Comparison of ENCODE assay signal across 1 cellular context in the genomic region with DNA sequence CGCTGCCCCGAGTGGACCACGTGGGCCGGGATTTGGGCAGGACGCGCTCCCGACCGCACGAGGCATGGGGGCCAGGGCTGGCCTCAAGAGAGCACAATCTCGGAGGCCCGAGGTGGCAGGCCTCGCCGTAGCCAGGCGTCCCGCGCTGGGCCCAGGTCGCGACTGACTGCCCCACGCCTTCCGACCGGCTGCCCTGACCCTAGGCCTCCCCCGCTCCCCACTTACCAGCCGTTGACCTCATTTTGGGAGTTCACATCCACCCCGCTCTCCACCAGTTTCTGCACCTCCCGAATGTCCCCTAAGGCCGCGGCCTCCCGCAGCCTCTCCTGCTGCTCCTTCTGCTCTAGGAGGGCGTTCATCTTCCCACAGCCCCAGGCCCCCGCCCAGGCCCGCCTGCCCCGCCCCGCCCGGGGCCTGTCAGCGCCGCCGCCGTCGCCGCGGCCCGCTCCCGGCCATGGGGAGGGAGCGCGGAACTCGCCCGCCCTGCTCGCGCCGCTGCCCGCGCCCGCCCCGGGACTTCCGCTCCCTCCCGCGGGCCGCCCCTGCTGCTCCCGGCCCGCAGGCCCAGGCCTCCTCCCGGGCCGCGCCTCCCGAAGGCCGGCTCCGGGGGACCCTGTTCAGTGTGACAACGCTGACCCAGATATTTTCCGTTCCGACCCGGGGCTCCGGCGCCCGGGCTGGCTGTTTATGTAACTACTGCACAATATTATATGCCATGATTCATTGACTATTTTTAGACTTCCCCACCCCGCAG.
A peak's percentile ranks its signal among the peaks of the same experiment; 100 is the strongest.
TF ChIP-seq lines count a peak whose summit lies in the region.

A gene with protein sequence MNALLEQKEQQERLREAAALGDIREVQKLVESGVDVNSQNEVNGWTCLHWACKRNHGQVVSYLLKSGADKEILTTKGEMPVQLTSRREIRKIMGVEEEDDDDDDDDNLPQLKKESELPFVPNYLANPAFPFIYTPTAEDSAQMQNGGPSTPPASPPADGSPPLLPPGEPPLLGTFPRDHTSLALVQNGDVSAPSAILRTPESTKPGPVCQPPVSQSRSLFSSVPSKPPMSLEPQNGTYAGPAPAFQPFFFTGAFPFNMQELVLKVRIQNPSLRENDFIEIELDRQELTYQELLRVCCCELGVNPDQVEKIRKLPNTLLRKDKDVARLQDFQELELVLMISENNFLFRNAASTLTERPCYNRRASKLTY (minus strand): TSS at position 619 of the 754 bp plus-strand sequence. CDS start 260 bp downstream, at position 359.

TF ChIP-seq in HepG2, 621 proteins besides CTCF, POLR2A, EP300 and RAD21 (continued from another document and continues in another):
- TF ChIP-seq JUN (CRISPR knock-in tag; IDR thresholded peaks at IDR 0.05) = peak; percentile 86
- TF ChIP-seq, protein P1, sequence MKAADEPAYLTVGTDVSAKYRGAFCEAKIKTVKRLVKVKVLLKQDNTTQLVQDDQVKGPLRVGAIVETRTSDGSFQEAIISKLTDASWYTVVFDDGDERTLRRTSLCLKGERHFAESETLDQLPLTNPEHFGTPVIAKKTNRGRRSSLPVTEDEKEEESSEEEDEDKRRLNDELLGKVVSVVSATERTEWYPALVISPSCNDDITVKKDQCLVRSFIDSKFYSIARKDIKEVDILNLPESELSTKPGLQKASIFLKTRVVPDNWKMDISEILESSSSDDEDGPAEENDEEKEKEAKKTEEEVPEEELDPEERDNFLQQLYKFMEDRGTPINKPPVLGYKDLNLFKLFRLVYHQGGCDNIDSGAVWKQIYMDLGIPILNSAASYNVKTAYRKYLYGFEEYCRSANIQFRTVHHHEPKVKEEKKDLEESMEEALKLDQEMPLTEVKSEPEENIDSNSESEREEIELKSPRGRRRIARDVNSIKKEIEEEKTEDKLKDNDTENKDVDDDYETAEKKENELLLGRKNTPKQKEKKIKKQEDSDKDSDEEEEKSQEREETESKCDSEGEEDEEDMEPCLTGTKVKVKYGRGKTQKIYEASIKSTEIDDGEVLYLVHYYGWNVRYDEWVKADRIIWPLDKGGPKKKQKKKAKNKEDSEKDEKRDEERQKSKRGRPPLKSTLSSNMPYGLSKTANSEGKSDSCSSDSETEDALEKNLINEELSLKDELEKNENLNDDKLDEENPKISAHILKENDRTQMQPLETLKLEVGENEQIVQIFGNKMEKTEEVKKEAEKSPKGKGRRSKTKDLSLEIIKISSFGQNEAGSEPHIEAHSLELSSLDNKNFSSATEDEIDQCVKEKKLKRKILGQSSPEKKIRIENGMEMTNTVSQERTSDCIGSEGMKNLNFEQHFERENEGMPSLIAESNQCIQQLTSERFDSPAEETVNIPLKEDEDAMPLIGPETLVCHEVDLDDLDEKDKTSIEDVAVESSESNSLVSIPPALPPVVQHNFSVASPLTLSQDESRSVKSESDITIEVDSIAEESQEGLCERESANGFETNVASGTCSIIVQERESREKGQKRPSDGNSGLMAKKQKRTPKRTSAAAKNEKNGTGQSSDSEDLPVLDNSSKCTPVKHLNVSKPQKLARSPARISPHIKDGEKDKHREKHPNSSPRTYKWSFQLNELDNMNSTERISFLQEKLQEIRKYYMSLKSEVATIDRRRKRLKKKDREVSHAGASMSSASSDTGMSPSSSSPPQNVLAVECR (CRISPR knock-in tag; IDR thresholded peaks at IDR 0.05; ENCODE audit: borderline replicate concordance) = peak; percentile 78
- no peak; the same call in 1 of the 2 replicates for TF ChIP-seq SIX1 (CRISPR knock-in tag; IDR thresholded peaks at IDR 0.05; ENCODE audit: borderline replicate concordance)
- peak; percentile 95 for TF ChIP-seq ZNF878 (CRISPR knock-in tag; IDR thresholded peaks at IDR 0.05)
- TF ChIP-seq ZNF720 (CRISPR knock-in tag; IDR thresholded peaks at IDR 0.05) = 0 out of 2 replicates have a peak, but pooled peaks have one; percentile 24
- TF ChIP-seq ZBTB20 (CRISPR knock-in tag; IDR thresholded peaks at IDR 0.05; ENCODE audit: borderline replicate concordance, low read depth) = peak; percentile 62; the same call in 1 of the 2 replicates
- peak; percentile 86 for TF ChIP-seq FOSL2 (CRISPR knock-in tag; IDR thresholded peaks at IDR 0.05)
- TF ChIP-seq ZNF331 (CRISPR knock-in tag; IDR thresholded peaks at IDR 0.05) = peak; percentile 95
- TF ChIP-seq ZEB1 (IDR thresholded peaks at IDR 0.05; ENCODE audit: insufficient replicate concordance, low read depth) = peak; percentile 70
- no peak for TF ChIP-seq HHEX (CRISPR knock-in tag; IDR thresholded peaks at IDR 0.05)
- peak; percentile 91 for TF ChIP-seq IKZF4 (CRISPR knock-in tag; IDR thresholded peaks at IDR 0.05; ENCODE audit: borderline replicate concordance, low read depth, not compliant biosample characterization)
- TF ChIP-seq, protein P2, sequence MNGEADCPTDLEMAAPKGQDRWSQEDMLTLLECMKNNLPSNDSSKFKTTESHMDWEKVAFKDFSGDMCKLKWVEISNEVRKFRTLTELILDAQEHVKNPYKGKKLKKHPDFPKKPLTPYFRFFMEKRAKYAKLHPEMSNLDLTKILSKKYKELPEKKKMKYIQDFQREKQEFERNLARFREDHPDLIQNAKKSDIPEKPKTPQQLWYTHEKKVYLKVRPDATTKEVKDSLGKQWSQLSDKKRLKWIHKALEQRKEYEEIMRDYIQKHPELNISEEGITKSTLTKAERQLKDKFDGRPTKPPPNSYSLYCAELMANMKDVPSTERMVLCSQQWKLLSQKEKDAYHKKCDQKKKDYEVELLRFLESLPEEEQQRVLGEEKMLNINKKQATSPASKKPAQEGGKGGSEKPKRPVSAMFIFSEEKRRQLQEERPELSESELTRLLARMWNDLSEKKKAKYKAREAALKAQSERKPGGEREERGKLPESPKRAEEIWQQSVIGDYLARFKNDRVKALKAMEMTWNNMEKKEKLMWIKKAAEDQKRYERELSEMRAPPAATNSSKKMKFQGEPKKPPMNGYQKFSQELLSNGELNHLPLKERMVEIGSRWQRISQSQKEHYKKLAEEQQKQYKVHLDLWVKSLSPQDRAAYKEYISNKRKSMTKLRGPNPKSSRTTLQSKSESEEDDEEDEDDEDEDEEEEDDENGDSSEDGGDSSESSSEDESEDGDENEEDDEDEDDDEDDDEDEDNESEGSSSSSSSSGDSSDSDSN (CRISPR knock-in tag; IDR thresholded peaks at IDR 0.05) = peak; percentile 98
- TF ChIP-seq, protein P3, sequence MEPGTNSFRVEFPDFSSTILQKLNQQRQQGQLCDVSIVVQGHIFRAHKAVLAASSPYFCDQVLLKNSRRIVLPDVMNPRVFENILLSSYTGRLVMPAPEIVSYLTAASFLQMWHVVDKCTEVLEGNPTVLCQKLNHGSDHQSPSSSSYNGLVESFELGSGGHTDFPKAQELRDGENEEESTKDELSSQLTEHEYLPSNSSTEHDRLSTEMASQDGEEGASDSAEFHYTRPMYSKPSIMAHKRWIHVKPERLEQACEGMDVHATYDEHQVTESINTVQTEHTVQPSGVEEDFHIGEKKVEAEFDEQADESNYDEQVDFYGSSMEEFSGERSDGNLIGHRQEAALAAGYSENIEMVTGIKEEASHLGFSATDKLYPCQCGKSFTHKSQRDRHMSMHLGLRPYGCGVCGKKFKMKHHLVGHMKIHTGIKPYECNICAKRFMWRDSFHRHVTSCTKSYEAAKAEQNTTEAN (CRISPR knock-in tag; conservative IDR thresholded peaks at IDR 0.05) = peak; percentile 59; the same call in 1 of the 2 replicates
- TF ChIP-seq ZFP36L1 (CRISPR knock-in tag; IDR thresholded peaks at IDR 0.05) = 0 out of 2 replicates have a peak, but pooled peaks have one; percentile 44
- no peak for TF ChIP-seq ZSCAN22 (CRISPR knock-in tag; IDR thresholded peaks at IDR 0.05)
- no peak for TF ChIP-seq ATF7 (IDR thresholded peaks at IDR 0.05)
- no peak for TF ChIP-seq ATF7 (CRISPR knock-in tag; IDR thresholded peaks at IDR 0.05)
- TF ChIP-seq HDAC1 (CRISPR knock-in tag; IDR thresholded peaks at IDR 0.05) = peak; percentile 78
- no peak for TF ChIP-seq MLLT10 (CRISPR knock-in tag; IDR thresholded peaks at IDR 0.05)
- TF ChIP-seq, protein P4, sequence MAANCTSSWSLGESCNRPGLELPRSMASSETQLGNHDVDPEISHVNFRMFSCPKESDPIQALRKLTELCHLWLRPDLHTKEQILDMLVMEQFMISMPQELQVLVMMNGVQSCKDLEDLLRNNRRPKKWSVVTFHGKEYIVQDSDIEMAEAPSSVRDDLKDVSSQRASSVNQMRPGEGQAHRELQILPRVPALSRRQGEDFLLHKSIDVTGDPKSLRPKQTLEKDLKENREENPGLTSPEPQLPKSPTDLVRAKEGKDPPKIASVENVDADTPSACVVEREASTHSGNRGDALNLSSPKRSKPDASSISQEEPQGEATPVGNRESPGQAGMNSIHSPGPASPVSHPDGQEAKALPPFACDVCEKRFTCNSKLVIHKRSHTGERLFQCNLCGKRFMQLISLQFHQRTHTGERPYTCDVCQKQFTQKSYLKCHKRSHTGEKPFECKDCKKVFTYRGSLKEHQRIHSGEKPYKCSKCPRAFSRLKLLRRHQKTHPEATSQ (CRISPR knock-in tag; IDR thresholded peaks at IDR 0.05; ENCODE audit: borderline replicate concordance) = no peak
- TF ChIP-seq ZNF296 (CRISPR knock-in tag; conservative IDR thresholded peaks at IDR 0.05) = 0 out of 2 replicates have a peak, but pooled peaks have one; percentile 35
- TF ChIP-seq, protein P5, sequence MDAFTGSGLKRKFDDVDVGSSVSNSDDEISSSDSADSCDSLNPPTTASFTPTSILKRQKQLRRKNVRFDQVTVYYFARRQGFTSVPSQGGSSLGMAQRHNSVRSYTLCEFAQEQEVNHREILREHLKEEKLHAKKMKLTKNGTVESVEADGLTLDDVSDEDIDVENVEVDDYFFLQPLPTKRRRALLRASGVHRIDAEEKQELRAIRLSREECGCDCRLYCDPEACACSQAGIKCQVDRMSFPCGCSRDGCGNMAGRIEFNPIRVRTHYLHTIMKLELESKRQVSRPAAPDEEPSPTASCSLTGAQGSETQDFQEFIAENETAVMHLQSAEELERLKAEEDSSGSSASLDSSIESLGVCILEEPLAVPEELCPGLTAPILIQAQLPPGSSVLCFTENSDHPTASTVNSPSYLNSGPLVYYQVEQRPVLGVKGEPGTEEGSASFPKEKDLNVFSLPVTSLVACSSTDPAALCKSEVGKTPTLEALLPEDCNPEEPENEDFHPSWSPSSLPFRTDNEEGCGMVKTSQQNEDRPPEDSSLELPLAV (CRISPR knock-in tag; conservative IDR thresholded peaks at IDR 0.05; ENCODE audit: low read depth) = no peak
- no peak for TF ChIP-seq MBD4 (IDR thresholded peaks at IDR 0.05; ENCODE audit: borderline replicate concordance, low read length)
- peak; percentile 18; the same call in 1 of the 2 replicates for TF ChIP-seq SMC3 (IDR thresholded peaks at IDR 0.05; ENCODE audit: low read length)
- TF ChIP-seq, protein P6, sequence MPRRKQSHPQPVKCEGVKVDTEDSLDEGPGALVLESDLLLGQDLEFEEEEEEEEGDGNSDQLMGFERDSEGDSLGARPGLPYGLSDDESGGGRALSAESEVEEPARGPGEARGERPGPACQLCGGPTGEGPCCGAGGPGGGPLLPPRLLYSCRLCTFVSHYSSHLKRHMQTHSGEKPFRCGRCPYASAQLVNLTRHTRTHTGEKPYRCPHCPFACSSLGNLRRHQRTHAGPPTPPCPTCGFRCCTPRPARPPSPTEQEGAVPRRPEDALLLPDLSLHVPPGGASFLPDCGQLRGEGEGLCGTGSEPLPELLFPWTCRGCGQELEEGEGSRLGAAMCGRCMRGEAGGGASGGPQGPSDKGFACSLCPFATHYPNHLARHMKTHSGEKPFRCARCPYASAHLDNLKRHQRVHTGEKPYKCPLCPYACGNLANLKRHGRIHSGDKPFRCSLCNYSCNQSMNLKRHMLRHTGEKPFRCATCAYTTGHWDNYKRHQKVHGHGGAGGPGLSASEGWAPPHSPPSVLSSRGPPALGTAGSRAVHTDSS (CRISPR knock-in tag; conservative IDR thresholded peaks at IDR 0.05) = peak; percentile 92; the same call in 1 of the 2 replicates
- TF ChIP-seq ZSCAN21 (CRISPR knock-in tag; IDR thresholded peaks at IDR 0.05; ENCODE audit: borderline replicate concordance) = peak; percentile 31; the same call in 1 of the 2 replicates
- TF ChIP-seq ETV6 (CRISPR knock-in tag; conservative IDR thresholded peaks at IDR 0.05) = peak; percentile 94
- TF ChIP-seq SETDB1 (CRISPR knock-in tag; IDR thresholded peaks at IDR 0.05; ENCODE audit: borderline replicate concordance) = no peak
- TF ChIP-seq ATAD3A (CRISPR knock-in tag; IDR thresholded peaks at IDR 0.05) = no peak
- TF ChIP-seq NFIC (IDR thresholded peaks at IDR 0.05; ENCODE audit: low read length) = no peak; the same call in none of the 2 replicates
- TF ChIP-seq HNRNPUL1 (IDR thresholded peaks at IDR 0.05; ENCODE audit: low read depth, low read length) = no peak
- peak; percentile 94 for TF ChIP-seq YEATS4 (CRISPR knock-in tag; IDR thresholded peaks at IDR 0.05; ENCODE audit: borderline replicate concordance)
- TF ChIP-seq TBP (CRISPR knock-in tag; IDR thresholded peaks at IDR 0.05) = no peak
- TF ChIP-seq, protein P7, sequence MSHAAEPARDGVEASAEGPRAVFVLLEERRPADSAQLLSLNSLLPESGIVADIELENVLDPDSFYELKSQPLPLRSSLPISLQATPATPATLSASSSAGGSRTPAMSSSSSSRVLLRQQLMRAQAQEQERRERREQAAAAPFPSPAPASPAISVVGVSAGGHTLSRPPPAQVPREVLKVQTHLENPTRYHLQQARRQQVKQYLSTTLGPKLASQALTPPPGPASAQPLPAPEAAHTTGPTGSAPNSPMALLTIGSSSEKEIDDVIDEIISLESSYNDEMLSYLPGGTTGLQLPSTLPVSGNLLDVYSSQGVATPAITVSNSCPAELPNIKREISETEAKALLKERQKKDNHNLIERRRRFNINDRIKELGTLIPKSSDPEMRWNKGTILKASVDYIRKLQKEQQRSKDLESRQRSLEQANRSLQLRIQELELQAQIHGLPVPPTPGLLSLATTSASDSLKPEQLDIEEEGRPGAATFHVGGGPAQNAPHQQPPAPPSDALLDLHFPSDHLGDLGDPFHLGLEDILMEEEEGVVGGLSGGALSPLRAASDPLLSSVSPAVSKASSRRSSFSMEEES (CRISPR knock-in tag; IDR thresholded peaks at IDR 0.05) = no peak; the same call in none of the 2 replicates
- TF ChIP-seq RXRB (CRISPR knock-in tag; IDR thresholded peaks at IDR 0.05; ENCODE audit: borderline replicate concordance) = peak; percentile 80
- TF ChIP-seq, protein P8, sequence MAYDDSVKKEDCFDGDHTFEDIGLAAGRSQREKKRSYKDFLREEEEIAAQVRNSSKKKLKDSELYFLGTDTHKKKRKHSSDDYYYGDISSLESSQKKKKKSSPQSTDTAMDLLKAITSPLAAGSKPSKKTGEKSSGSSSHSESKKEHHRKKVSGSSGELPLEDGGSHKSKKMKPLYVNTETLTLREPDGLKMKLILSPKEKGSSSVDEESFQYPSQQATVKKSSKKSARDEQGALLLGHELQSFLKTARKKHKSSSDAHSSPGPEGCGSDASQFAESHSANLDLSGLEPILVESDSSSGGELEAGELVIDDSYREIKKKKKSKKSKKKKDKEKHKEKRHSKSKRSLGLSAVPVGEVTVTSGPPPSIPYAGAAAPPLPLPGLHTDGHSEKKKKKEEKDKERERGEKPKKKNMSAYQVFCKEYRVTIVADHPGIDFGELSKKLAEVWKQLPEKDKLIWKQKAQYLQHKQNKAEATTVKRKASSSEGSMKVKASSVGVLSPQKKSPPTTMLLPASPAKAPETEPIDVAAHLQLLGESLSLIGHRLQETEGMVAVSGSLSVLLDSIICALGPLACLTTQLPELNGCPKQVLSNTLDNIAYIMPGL (CRISPR knock-in tag; IDR thresholded peaks at IDR 0.05; ENCODE audit: borderline replicate concordance in 1 of 2, low read depth in 1 of 2) = peak; percentile 81 to 93
- TF ChIP-seq GPN1 (CRISPR knock-in tag; IDR thresholded peaks at IDR 0.05; ENCODE audit: borderline replicate concordance) = peak; percentile 35; the same call in 1 of the 2 replicates
- no peak for TF ChIP-seq CBX2 (IDR thresholded peaks at IDR 0.05; ENCODE audit: low read depth, low read length)
- TF ChIP-seq CBX2 (CRISPR knock-in tag; IDR thresholded peaks at IDR 0.05; ENCODE audit: low read depth) = no peak
- peak; percentile 96 for TF ChIP-seq MEF2D (CRISPR knock-in tag; IDR thresholded peaks at IDR 0.05)
- no peak for TF ChIP-seq HOXA7 (CRISPR knock-in tag; IDR thresholded peaks at IDR 0.05)
